Comparison of ENCODE assay signal across 22 cellular contexts in genomic region chr14:58026219-58026618, GRCh38.
"Had no signal": no experiment of that assay in that cellular context is flagged by ENCODE, and none has a peak within 500 bp of the region (broad histone marks: within the 10 kb centered on the region; RNA-seq: fewer than 3 reads in every experiment).

No MANE protein-coding gene starts in this region.

- H3K27me3 ChIP-seq: esophagus squamous epithelium, gastrocnemius medialis, heart right ventricle, left lung had no signal

- H3K27ac ChIP-seq: coronary artery, esophagus squamous epithelium, gastrocnemius medialis, heart right ventricle, left lung, lower lobe of right lung had no signal

- H3K36me3 ChIP-seq: esophagus squamous epithelium, gastrocnemius medialis, left lung, lower lobe of right lung had no signal

- H3K9me3 ChIP-seq: esophagus squamous epithelium, gastrocnemius medialis, heart right ventricle, left lung, lower lobe of right lung, mucosa of descending colon had no signal

- H3K4me1 ChIP-seq: gastrocnemius medialis, heart right ventricle, left lung had no signal

- ATAC-seq: effector memory CD8-positive, alpha-beta T cell; esophagus mucosa; gastrocnemius medialis; heart right ventricle; left cardiac atrium; left ventricle myocardium superior; lower lobe of right lung; mucosa of descending colon; naive thymus-derived CD8-positive, alpha-beta T cell had no signal

- H3K4me3 ChIP-seq: coronary artery, esophagus squamous epithelium, gastrocnemius medialis, heart right ventricle, left lung, lower lobe of right lung, mucosa of descending colon had no signal

- DNase-seq: effector CD8-positive, alpha-beta T cell; effector memory CD8-positive, alpha-beta T cell; endodermal cell; erythroblast; esophagus squamous epithelium; foreskin fibroblast; foreskin melanocyte; gastrocnemius medialis; glutamatergic neuron; head of caudate nucleus; heart right ventricle; hippocampal formation; left cardiac atrium; left lung; left ventricle myocardium superior; lower lobe of right lung; mesenchymal stem cell; mucosa of descending colon; naive B cell; naive thymus-derived CD8-positive, alpha-beta T cell had no signal
